34 cellular contexts compared by ENCODE assay signal in the genomic region with DNA sequence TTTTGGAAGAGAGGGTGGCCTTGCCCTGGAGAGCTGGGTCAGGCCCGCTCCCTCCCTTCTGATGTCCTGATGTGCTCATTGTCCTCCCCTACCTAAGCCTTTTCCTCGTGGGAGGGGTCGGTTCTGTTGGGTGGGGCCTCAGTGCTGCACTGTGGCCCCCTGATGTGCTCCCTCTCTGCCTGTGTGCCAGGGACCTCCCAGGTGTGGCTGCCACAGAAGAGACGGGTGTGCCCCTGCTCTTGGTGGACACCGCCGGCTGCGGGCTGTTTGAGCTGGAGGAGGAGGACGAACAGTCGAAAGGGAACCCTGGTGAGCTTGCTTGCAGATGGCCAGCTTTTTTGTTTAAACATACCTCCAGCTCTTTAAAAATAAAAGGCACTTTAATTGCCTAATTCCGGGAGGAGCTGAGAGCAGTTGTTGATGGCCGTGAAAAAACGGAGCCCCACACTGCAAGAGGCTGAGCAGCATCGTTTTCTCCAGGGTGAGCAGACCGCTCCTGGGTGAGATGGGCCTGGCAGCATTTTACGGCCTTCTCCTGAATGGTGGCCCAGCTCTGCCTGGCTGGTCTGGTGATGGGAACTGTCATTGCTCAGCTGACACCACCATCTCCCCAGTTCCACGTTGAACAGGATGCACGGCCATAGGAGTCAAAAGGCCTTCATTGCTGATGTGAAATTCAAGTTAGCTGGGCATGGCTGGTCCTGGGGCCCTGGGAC. TPM values are rescaled to one million over a fixed set of nuclear protein-coding genes. Genes with fewer than 3 reads are reported as not detected.
DNase-seq lines count a peak whose midpoint lies in the region; ATAC-seq, FAIRE-seq and TF ChIP-seq lines count a peak whose summit lies in the region.
"Had no signal": no experiment of that assay in that cellular context is flagged by ENCODE, and none has a peak within 500 bp of the region (broad histone marks: within the 10 kb centered on the region; RNA-seq: fewer than 3 reads in every experiment).

No MANE protein-coding gene starts in this region.

- TF ChIP-seq CTCF in kidney (IDR thresholded peaks at IDR 0.05; ENCODE audit: borderline replicate concordance, extremely low read depth, insufficient read depth): no peak

- H3K9ac ChIP-seq in kidney (ENCODE audit: low read length in 2 of 2): no peak overlapping the region
- no peak overlapping the region for H3K9ac ChIP-seq in stomach smooth muscle (ENCODE audit: low read length in 2 of 2)

- FAIRE-seq in kidney (lab: Jason Lieb, UNC): no peak
- FAIRE-seq: colon, GM18507, small intestine had no signal

- no peaks in the 10 kb centered on the region for H3K9me3 ChIP-seq in kidney (ENCODE audit: control insufficient read depth in 1 of 2, low read length in 2 of 2)
- H3K9me3 ChIP-seq in stomach smooth muscle (ENCODE audit: control insufficient read depth in 2 of 2, low read length in 2 of 2): no peaks in the 10 kb centered on the region
- H3K9me3 ChIP-seq: Caco-2, heart left ventricle, Peyer's patch, upper lobe of left lung had no signal

- H3K4me1 ChIP-seq in kidney (ENCODE audit: control insufficient read depth in 1 of 2, insufficient read depth in 1 of 2, low read depth in 1 of 2, low read length in 2 of 2) (no peaks in the 10 kb centered on the region), stomach smooth muscle (ENCODE audit: control insufficient read depth, insufficient read depth, low read length) (peaks cover 64% of the 10 kb centered on the region)
- H3K4me1 ChIP-seq: Caco-2, Peyer's patch, upper lobe of left lung had no signal

- H3K27me3 ChIP-seq in stomach smooth muscle (ENCODE audit: control insufficient read depth in 1 of 2, insufficient read depth in 2 of 2, low read length in 2 of 2): no peaks in the 10 kb centered on the region
- H3K27me3 ChIP-seq: heart left ventricle, Peyer's patch, upper lobe of left lung had no signal

- H3K27ac ChIP-seq in kidney (ENCODE audit: low read depth in 2 of 2, low read length in 2 of 2) (no peak overlapping the region), stomach smooth muscle (ENCODE audit: low read length) (peak overlapping the region; percentile 75)
- H3K27ac ChIP-seq: epithelial cell of prostate, Peyer's patch, upper lobe of left lung had no signal

- intact Hi-C loops in kidney (cut with DNase I): no loop called here

- ATAC-seq in GM21390 (IDR thresholded peaks at IDR 0.05; ENCODE audit: unreplicated experiment): no peak
- ATAC-seq: HCT116, heart left ventricle, left colon had no signal

- H3K4me3 ChIP-seq in kidney (ENCODE audit: low read length in 2 of 2): no peak overlapping the region
- H3K4me3 ChIP-seq in stomach smooth muscle (ENCODE audit: low read length in 2 of 2): no peak overlapping the region
- H3K4me3 ChIP-seq: heart left ventricle, Peyer's patch, upper lobe of left lung had no signal

- H3K36me3 ChIP-seq in kidney (ENCODE audit: control insufficient read depth in 1 of 2, insufficient read depth in 2 of 2, low read length in 2 of 2): peaks cover 22 to 27% of the 10 kb centered on the region in 2 donors
- peaks cover 52 to 70% of the 10 kb centered on the region in 2 donors for H3K36me3 ChIP-seq in stomach smooth muscle (ENCODE audit: control insufficient read depth in 2 of 2, insufficient read depth in 2 of 2, low read length in 2 of 2)

- peak in 2 of 3 experiments; percentile 79 to 93 for DNase-seq in NCI-H1417 (lab: John Stamatoyannopoulos, UW)
- peak; percentile 77 for DNase-seq in NCI-H345 treated with DMSO at 0.1 percent for 48 hours (lab: John Stamatoyannopoulos, UW; ENCODE audit: unreplicated experiment)
- DNase-seq in kidney: peak; percentile 58
- DNase-seq in GDM1 (lab: John Stamatoyannopoulos, UW): no peak
- DNase-seq in activated CD4-positive, CD25-positive, alpha-beta regulatory T cell treated with anti-CD3 and anti-CD28 coated beads, Interleukin-2, amount 50 U/mL, for 72 hours: no peak
- DNase-seq: activated B cell treated with CpG ODN at 0.5 μM for 24 hours; activated CD4-positive, alpha-beta T cell treated with anti-CD3 and anti-CD28 coated beads, Interleukin-2, amount 50 U/mL, for 4 hours; activated naive CD4-positive, alpha-beta T cell treated with anti-CD3 and anti-CD28 coated beads, Interleukin-2, amount 10 ng/mL, durations not matched to agents 7 days and 5 days; amygdala; Caco-2; DMS79; effector CD8-positive, alpha-beta T cell; left colon; mammary epithelial cell; naive B cell; NCI-H1092 treated with DMSO at 0.1 percent for 48 hours; NCI-H2029 treated with DMSO at 0.1 percent for 48 hours; NCI-H510A; Peyer's patch; retina; small intestine; SW 1271 had no signal

RNA-seq across cellular contexts. Expression of a gene that starts 30.1 kb away (rescaled TPM):
- 19.6 TPM for total RNA-seq in kidney
- polyA plus RNA-seq in kidney (ENCODE audit: insufficient read depth, low read depth, low replicate concordance): 8.8 TPM

RNA-seq across cellular contexts. Expression of a gene that starts 30.1 kb away (rescaled TPM):
- total RNA-seq in kidney: 45.0 TPM
- 147 TPM for polyA plus RNA-seq in kidney (ENCODE audit: insufficient read depth, low read depth, low replicate concordance)

RNA-seq across cellular contexts. Expression of a gene that starts 47.0 kb away (rescaled TPM):
- total RNA-seq in kidney: not detected
- polyA plus RNA-seq in kidney (ENCODE audit: insufficient read depth, low read depth, low replicate concordance): not detected
- total RNA-seq: activated B cell treated with CpG ODN at 0.5 μM for 24 hours; activated T-helper 1 cell treated with anti-CD3 and anti-CD28 coated beads, Interleukin-12 subunit alpha, Interleukin-12 subunit beta, Interleukin-2, Interleukin-4 antibody, amounts not matched to agents 30 ng/mL and 10 ng/mL and 1 ng/mL, durations not matched to agents 14 hours and 24 hours and 36 hours; Caco-2; fibroblast of villous mesenchyme; heart left ventricle; left colon; mammary epithelial cell; osteocyte; Peyer's patch; subcutaneous adipose tissue; upper lobe of left lung had no signal
- polyA plus RNA-seq: heart left ventricle, mammary epithelial cell had no signal

Comparison
In these comparisons a context has a peak if more than half of its experiments do, and no peak if none do; other contexts are left out.
1. DNase-seq: peak in NCI-H1417 (2 of 3), NCI-H345 treated with DMSO at 0.1 percent for 48 hours (single experiment) and kidney (single experiment); none in GDM1 (single experiment) and activated CD4-positive, CD25-positive, alpha-beta regulatory T cell treated with anti-CD3 and anti-CD28 coated beads, Interleukin-2, amount 50 U/mL, for 72 hours (single experiment).